9 cellular contexts compared by ENCODE assay signal in genomic region chr9:72154468-72155281, GRCh38. TPM values are rescaled to one million over a fixed set of nuclear protein-coding genes. Genes with fewer than 3 reads are reported as not detected.
DNase-seq lines count a peak whose midpoint lies in the region; ATAC-seq, FAIRE-seq and TF ChIP-seq lines count a peak whose summit lies in the region.
"Had no signal": no experiment of that assay in that cellular context is flagged by ENCODE, and none has a peak within 500 bp of the region (broad histone marks: within the 10 kb centered on the region; RNA-seq: fewer than 3 reads in every experiment).

No MANE protein-coding gene starts in this region.

- 70% methylated on average over 9 of the region's 9 CpGs for WGBS in mammary epithelial cell (ENCODE audit: low coverage, missing lambda C conversion rate)

- no peak overlapping the region for H3K4me2 ChIP-seq in mammary epithelial cell (ENCODE audit: insufficient read depth, low read depth, low read length)

- ATAC-seq in GM19468 (IDR thresholded peaks at IDR 0.05; ENCODE audit: extremely low read depth, unreplicated experiment) (peak; percentile 83), HG03108 (IDR thresholded peaks at IDR 0.05; ENCODE audit: unreplicated experiment) (peak; percentile 86)

- H3K9me3 Mint-ChIP-seq in Calu3 (ENCODE audit: low read depth, unreplicated experiment), result peaks cover 10% of the 10 kb centered on the region

- H4K20me1 ChIP-seq in mammary epithelial cell (ENCODE audit: insufficient read depth, low read length), result no peaks in the 10 kb centered on the region

- peak overlapping the region; percentile 92 for H3K27ac Mint-ChIP-seq in Calu3 (ENCODE audit: unreplicated experiment)

- peak overlapping the region; percentile 52 for H3K4me3 Mint-ChIP-seq in Calu3 (ENCODE audit: low read depth, unreplicated experiment)

- no peak overlapping the region for H2AFZ ChIP-seq in mammary epithelial cell (ENCODE audit: low read depth, low read length)

- peaks cover 28% of the 10 kb centered on the region for H3K4me1 Mint-ChIP-seq in Calu3 (ENCODE audit: low read depth, unreplicated experiment)

- H3K27me3 ChIP-seq in mammary epithelial cell (ENCODE audit: insufficient read depth, low read length), result no peaks in the 10 kb centered on the region

- intact Hi-C loops in Calu3 (cut with micrococcal nuclease; ENCODE audit: unreplicated experiment), result loop anchor here (1.0 to 10.0 kb wide), 3 partner anchors 63 to 670 kb away; no protein-coding TSS in a partner anchor
- intact Hi-C loops in mammary epithelial cell (cut with micrococcal nuclease), result no loop called here

- dilution Hi-C loops in mammary epithelial cell (cut with HindIII; ENCODE audit: low sequenced_read_pairs), result no loop called here

- no peaks in the 10 kb centered on the region for H3K79me2 ChIP-seq in mammary epithelial cell (ENCODE audit: insufficient read depth, low read length)

- H3K36me3 Mint-ChIP-seq in Calu3 (ENCODE audit: insufficient read depth, unreplicated experiment), result peaks cover 33% of the 10 kb centered on the region

- BruUV-seq in Calu3 (replicated peaks; lab: Mats Ljungman, UMichigan) (TSS peak; percentile 40), mammary epithelial cell (replicated peaks; lab: Mats Ljungman, UMichigan) (no TSS peak)

- H3K4me3 ChIP-seq in mammary epithelial cell (replicated peaks in 1 of 3; ENCODE audit: insufficient read depth in 1 of 3, low read depth in 2 of 3, low read length in 3 of 3), result no peak overlapping the region

- H3K9ac ChIP-seq in mammary epithelial cell (ENCODE audit: insufficient read depth, low read length), result no peak overlapping the region

- no peaks in the 10 kb centered on the region for H3K36me3 ChIP-seq in mammary epithelial cell (ENCODE audit: insufficient read depth, low read length)

- in situ Hi-C loops in mammary epithelial cell (cut with MboI; ENCODE audit: low sequenced_read_pairs in 2 of 2), result no loop called here

- CTCF ChIA-PET in Calu3 (lab: Charles Lee), result interaction anchor here (0.6 to 1.0 kb wide), 2 partner anchors 348 to 611 kb away, joined by 3 read pairs; no protein-coding TSS in a partner anchor
- CTCF ChIA-PET in mammary epithelial cell (lab: Charles Lee; ENCODE audit: low non-redundant PET), result no interaction called here

- H3K4me1 ChIP-seq in mammary epithelial cell (ENCODE audit: insufficient read depth, low read length), result peaks cover 8% of the 10 kb centered on the region

- no peak for FAIRE-seq in frontal cortex (lab: Jason Lieb, UNC)

- no peak for TF ChIP-seq CTCF in Calu3 (IDR thresholded peaks at IDR 0.05; ENCODE audit: unreplicated experiment)
- TF ChIP-seq CTCF in mammary epithelial cell (conservative IDR thresholded peaks at IDR 0.05 in 1 of 2, IDR thresholded peaks at IDR 0.05 in 1 of 2; ENCODE audit: extremely low read depth in 1 of 2, insufficient read depth in 1 of 2, low read depth in 1 of 2, low read length in 2 of 2), result no peak

- peak; percentile 44 for DNase-seq in Calu3
- peak; percentile 43 for DNase-seq in mammary epithelial cell
- DNase-seq in frontal cortex (ENCODE audit: low spot score in 2 of 2), result no peak
- DNase-seq in C1 segment of cervical spinal cord (lab: John Stamatoyannopoulos, UW), result no peak
- DNase-seq in central memory CD4-positive, alpha-beta T cell, result no peak
- no peak for DNase-seq in NCI-H2029 treated with DMSO at 0.1 percent for 48 hours (lab: John Stamatoyannopoulos, UW)

- no peaks in the 10 kb centered on the region for H3K9me3 ChIP-seq in mammary epithelial cell (replicated peaks; ENCODE audit: insufficient read depth, low read length)

- H3K27me3 Mint-ChIP-seq in Calu3 (ENCODE audit: unreplicated experiment), result no peaks in the 10 kb centered on the region

- H3K27ac ChIP-seq in mammary epithelial cell (ENCODE audit: insufficient read depth, low read depth, low read length), result no peak overlapping the region

RNA-seq across cellular contexts. Expression of gene GDA, which starts 5.4 kb away (rescaled TPM):
- total RNA-seq in Calu3 (2022), result 21.0 and 24.3 TPM in 2 replicates
- not detected for total RNA-seq in mammary epithelial cell
- polyA plus RNA-seq in mammary epithelial cell, result 0.01 TPM
- polyA minus RNA-seq in mammary epithelial cell, result not detected
- 21.6 TPM for total RNA-seq in frontal cortex
- polyA plus RNA-seq: BJ had no signal

Comparison
In these comparisons a context has a peak if more than half of its experiments do, and no peak if none do; other contexts are left out.
1. DNase-seq: peak in Calu3 (single experiment) and mammary epithelial cell (single experiment); none in frontal cortex (0 of 2), C1 segment of cervical spinal cord (0 of 14), central memory CD4-positive, alpha-beta T cell (single experiment) and NCI-H2029 treated with DMSO at 0.1 percent for 48 hours (single experiment).
2. RNA of gene GDA, which starts 5.4 kb away (total RNA-seq): 21.0 to 24.3 TPM in Calu3 and 21.6 TPM in frontal cortex (single experiment); not detected in mammary epithelial cell; every median in the first group is over 10 times any median in the second.